8 cellular contexts compared by ENCODE assay signal in the genomic region with DNA sequence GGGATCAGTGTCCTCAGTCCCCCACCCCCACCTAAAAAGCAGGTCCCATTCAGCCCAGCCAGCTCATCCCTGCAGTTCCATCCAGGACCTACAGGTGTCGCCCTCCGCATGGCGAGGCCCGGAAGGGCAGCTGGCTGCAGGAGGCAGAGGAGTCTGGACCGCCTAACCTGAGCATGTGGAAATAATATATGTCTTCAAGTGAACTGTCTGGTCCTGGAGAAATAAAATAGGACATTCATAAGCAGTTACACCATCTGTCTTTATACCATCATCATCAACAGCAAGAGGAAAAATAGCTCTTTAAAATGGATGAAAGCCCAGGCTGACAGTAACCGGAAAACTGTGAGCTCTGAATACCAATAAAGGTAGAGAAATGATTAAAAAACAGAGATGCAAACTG.
DNase-seq lines count a peak whose midpoint lies in the region; ATAC-seq and TF ChIP-seq lines count a peak whose summit lies in the region.

No MANE protein-coding gene starts in this region.

- peaks cover 5% of the 10 kb centered on the region for H3K4me1 Mint-ChIP-seq in activated B cell treated with CpG ODN at 0.5 μM for 24 hours

- TF ChIP-seq CTCF in activated B cell treated with CpG ODN at 0.5 μM for 24 hours (IDR thresholded peaks at IDR 0.05) (peak; percentile 87), cardiac fibroblast (IDR thresholded peaks at IDR 0.05; ENCODE audit: low read depth, low read length) (peak; percentile 100)

- H3K4me3 ChIP-seq in cardiac fibroblast (replicated peaks in 1 of 2; ENCODE audit: low read depth in 2 of 2, low read length in 2 of 2): no peak overlapping the region

- no peak overlapping the region for H3K27ac Mint-ChIP-seq in activated B cell treated with CpG ODN at 0.5 μM for 24 hours

- intact Hi-C loops in activated B cell treated with CpG ODN at 0.5 μM for 24 hours (cut with micrococcal nuclease): loop anchor here (1.0 to 10.0 kb wide), 7 partner anchors 216 to 1200 kb away; a partner anchor contains a TSS

- H3K36me3 Mint-ChIP-seq in activated B cell treated with CpG ODN at 0.5 μM for 24 hours (ENCODE audit: low read depth): peaks cover 3% of the 10 kb centered on the region

- peak; percentile 91 for DNase-seq in ELF-1 (ENCODE audit: low read depth, low spot score)
- peak; percentile 38 for DNase-seq in NCI-H1092 treated with DMSO at 0.1 percent for 48 hours (lab: John Stamatoyannopoulos, UW)
- DNase-seq in activated B cell treated with CpG ODN at 0.5 μM for 24 hours: peak; percentile 71
- DNase-seq in cardiac fibroblast (ENCODE audit: low read depth in 2 of 2): peak; percentile 81 to 82
- peak; percentile 89 for DNase-seq in left kidney (ENCODE audit: low read depth, low spot score)
- DNase-seq in stimulated activated CD4-positive, alpha-beta T cell treated with anti-CD3 and anti-CD28 coated beads, Interleukin-4, amount 100 ng/mL, for 1 hour: peak; percentile 65

- H3K9me3 Mint-ChIP-seq in activated B cell treated with CpG ODN at 0.5 μM for 24 hours: no peaks in the 10 kb centered on the region

- H3K4me3 Mint-ChIP-seq in activated B cell treated with CpG ODN at 0.5 μM for 24 hours: no peak overlapping the region

- POLR2A ChIA-PET in activated B cell treated with CpG ODN at 0.5 μM for 24 hours (lab: Charles Lee): interaction anchor here (0.5 to 1.3 kb wide), 3 partner anchors 21 to 215 kb away, joined by 4 to 8 read pairs (median 7); a partner anchor contains a TSS

- CTCF ChIA-PET in activated B cell treated with CpG ODN at 0.5 μM for 24 hours (lab: Charles Lee): interaction anchor here (0.5 to 2.4 kb wide), 32 partner anchors 8 to 1123 kb away, joined by 3 to 19 read pairs (median 4); a partner anchor contains a TSS

- ATAC-seq in GM21786 (IDR thresholded peaks at IDR 0.05; ENCODE audit: unreplicated experiment) (peak; percentile 71), activated B cell treated with CpG ODN at 0.5 μM for 24 hours (ENCODE audit: low read depth) (peak; percentile 83), HG02588 (IDR thresholded peaks at IDR 0.05; ENCODE audit: unreplicated experiment) (no peak)

- H3K27me3 Mint-ChIP-seq in activated B cell treated with CpG ODN at 0.5 μM for 24 hours: no peaks in the 10 kb centered on the region

Comparison
In these comparisons a context has a peak if more than half of its experiments do, and no peak if none do; other contexts are left out.
1. DNase-seq: peak in every context shown above with its lines; median percentile 91 in ELF-1; 89 in left kidney; 82 in cardiac fibroblast; 71 in activated B cell treated with CpG ODN at 0.5 μM for 24 hours; 65 in stimulated activated CD4-positive, alpha-beta T cell treated with anti-CD3 and anti-CD28 coated beads, Interleukin-4, amount 100 ng/mL, for 1 hour; 38 in NCI-H1092 treated with DMSO at 0.1 percent for 48 hours.